20 cellular contexts compared by ENCODE assay signal in genomic region chr6:39047434-39048327, GRCh38. TPM values are rescaled to one million over a fixed set of nuclear protein-coding genes. Genes with fewer than 3 reads are reported as not detected.
A peak's percentile ranks its signal among the peaks of the same experiment; 100 is the strongest.
DNase-seq lines count a peak whose midpoint lies in the region; ATAC-seq and TF ChIP-seq lines count a peak whose summit lies in the region.
"Had no signal": no experiment of that assay in that cellular context is flagged by ENCODE, and none has a peak within 500 bp of the region (broad histone marks: within the 10 kb centered on the region; RNA-seq: fewer than 3 reads in every experiment).

No MANE protein-coding gene starts in this region.

- H3K27ac ChIP-seq in CD4-positive, CD25-positive, alpha-beta regulatory T cell (ENCODE audit: insufficient read depth, low read length, poor library complexity, severe bottlenecking) = no peak overlapping the region
- H3K27ac ChIP-seq in thyroid gland = no peak overlapping the region
- H3K27ac ChIP-seq: tibial artery had no signal

- H3K27me3 ChIP-seq in CD4-positive, CD25-positive, alpha-beta regulatory T cell (ENCODE audit: control insufficient read depth, insufficient read depth, low read length) = peaks cover 6% of the 10 kb centered on the region
- no peaks in the 10 kb centered on the region for H3K27me3 ChIP-seq in thyroid gland

- peaks cover 0 to 22% (median 6%) of the 10 kb centered on the region in 4 donors for H3K4me1 Mint-ChIP-seq in CD4-positive, CD25-positive, alpha-beta regulatory T cell
- peaks cover 5% of the 10 kb centered on the region for H3K4me1 Mint-ChIP-seq in brain
- peaks cover 17 to 32% (median 27%) of the 10 kb centered on the region in 4 donors for H3K4me1 Mint-ChIP-seq in naive thymus-derived CD8-positive, alpha-beta T cell
- H3K4me1 Mint-ChIP-seq in HFFc6 (ENCODE audit: low read depth) = no peaks in the 10 kb centered on the region
- H3K4me1 Mint-ChIP-seq: CD14-positive monocyte had no signal

- no peaks in the 10 kb centered on the region for H3K36me3 ChIP-seq in CD4-positive, CD25-positive, alpha-beta regulatory T cell (ENCODE audit: control insufficient read depth, insufficient read depth, low read length)
- H3K36me3 ChIP-seq in ES-I3 (ENCODE audit: insufficient read depth, low read length) = no peaks in the 10 kb centered on the region
- no peaks in the 10 kb centered on the region for H3K36me3 ChIP-seq in thyroid gland
- H3K36me3 ChIP-seq: tibial artery had no signal

- POLR2A ChIA-PET in naive thymus-derived CD8-positive, alpha-beta T cell (lab: Charles Lee) = no interaction called here

- no peak for TF ChIP-seq CTCF in brain (conservative IDR thresholded peaks at IDR 0.05)
- TF ChIP-seq CTCF in HFFc6 (IDR thresholded peaks at IDR 0.05) = no peak
- no peak for TF ChIP-seq CTCF in thyroid gland (IDR thresholded peaks at IDR 0.05)

- no peaks in the 10 kb centered on the region for H3K9me3 ChIP-seq in CD4-positive, CD25-positive, alpha-beta regulatory T cell (ENCODE audit: control insufficient read depth in 2 of 2, low read length in 2 of 2)
- H3K9me3 ChIP-seq in ES-I3 (ENCODE audit: control insufficient read depth, insufficient read depth, low read length) (no peaks in the 10 kb centered on the region), thyroid gland (no peaks in the 10 kb centered on the region)
- H3K9me3 ChIP-seq: SK-N-SH, tibial artery had no signal

- H3K9ac ChIP-seq in ES-I3 (ENCODE audit: low read depth, low read length) = peak overlapping the region; percentile 63
- H3K9ac ChIP-seq: SK-N-SH had no signal

- WGBS in thyroid gland, 2 donors = 62 to 65% methylated on average over 6 of the region's 6 CpGs

- peaks cover 3% of the 10 kb centered on the region for H3K4me1 ChIP-seq in CD4-positive, CD25-positive, alpha-beta regulatory T cell (ENCODE audit: control insufficient read depth, insufficient read depth, low read length, poor library complexity, severe bottlenecking)
- H3K4me1 ChIP-seq in ES-I3 (ENCODE audit: insufficient read depth, low read length) (no peaks in the 10 kb centered on the region), thyroid gland (peaks cover 0 to 6% of the 10 kb centered on the region in 2 donors)

- ATAC-seq in CD4-positive, CD25-positive, alpha-beta regulatory T cell (ENCODE audit: low read depth in 2 of 2) = no peak
- no peak for ATAC-seq in naive thymus-derived CD8-positive, alpha-beta T cell
- ATAC-seq: PC-3 had no signal

- peak overlapping the region in 3 of 4 donors; percentile 4 to 79 (median 63) for H3K4me3 Mint-ChIP-seq in CD4-positive, CD25-positive, alpha-beta regulatory T cell
- H3K4me3 Mint-ChIP-seq in brain (peak overlapping the region; percentile 40 to 58 (median 56)), HFFc6 (no peak overlapping the region)
- H3K4me3 Mint-ChIP-seq in naive thymus-derived CD8-positive, alpha-beta T cell = peak overlapping the region; percentile 24 to 84 (median 62)

- H3K36me3 Mint-ChIP-seq in CD4-positive, CD25-positive, alpha-beta regulatory T cell = no peaks in the 10 kb centered on the region
- H3K36me3 Mint-ChIP-seq in brain (no peaks in the 10 kb centered on the region), HFFc6 (ENCODE audit: low read depth) (no peaks in the 10 kb centered on the region)
- H3K36me3 Mint-ChIP-seq in naive thymus-derived CD8-positive, alpha-beta T cell = no peaks in the 10 kb centered on the region
- H3K36me3 Mint-ChIP-seq: CD14-positive monocyte had no signal

- TF ChIP-seq POLR2A in thyroid gland (IDR thresholded peaks at IDR 0.05) = no peak

- peaks cover 0 to 2% (median 0%) of the 10 kb centered on the region in 7 donors for H3K9me3 Mint-ChIP-seq in CD4-positive, CD25-positive, alpha-beta regulatory T cell
- H3K9me3 Mint-ChIP-seq in brain = no peaks in the 10 kb centered on the region
- no peaks in the 10 kb centered on the region for H3K9me3 Mint-ChIP-seq in naive thymus-derived CD8-positive, alpha-beta T cell
- no peaks in the 10 kb centered on the region for H3K9me3 Mint-ChIP-seq in HFFc6

- H3K4me3 ChIP-seq in CD4-positive, CD25-positive, alpha-beta regulatory T cell (ENCODE audit: low read depth, low read length) = no peak overlapping the region
- no peak overlapping the region for H3K4me3 ChIP-seq in thyroid gland (replicated peaks in 1 of 3)
- H3K4me3 ChIP-seq: lung had no signal

- peaks cover 49% of the 10 kb centered on the region for H3K27me3 Mint-ChIP-seq in CD4-positive, CD25-positive, alpha-beta regulatory T cell
- H3K27me3 Mint-ChIP-seq in brain (peaks cover 78% of the 10 kb centered on the region), HFFc6 (ENCODE audit: insufficient read depth) (peaks cover 28% of the 10 kb centered on the region)
- H3K27me3 Mint-ChIP-seq in naive thymus-derived CD8-positive, alpha-beta T cell = peaks cover 12 to 46% (median 33%) of the 10 kb centered on the region in 5 donors

- no peak overlapping the region for H3K27ac Mint-ChIP-seq in CD4-positive, CD25-positive, alpha-beta regulatory T cell
- H3K27ac Mint-ChIP-seq in brain = no peak overlapping the region
- H3K27ac Mint-ChIP-seq in naive thymus-derived CD8-positive, alpha-beta T cell = no peak overlapping the region
- H3K27ac Mint-ChIP-seq in HFFc6 = no peak overlapping the region
- H3K27ac Mint-ChIP-seq: CD14-positive monocyte had no signal

- intact Hi-C loops in thyroid gland (cut with DNase I) = no loop called here

- no peak for DNase-seq in CD4-positive, CD25-positive, alpha-beta regulatory T cell
- DNase-seq in naive thymus-derived CD8-positive, alpha-beta T cell = no peak
- DNase-seq in HFFc6 (no peak), thyroid gland (no peak), germinal center (ENCODE audit: low spot score) (no peak), DMS114 treated with DMSO at 0.1 percent for 48 hours (lab: John Stamatoyannopoulos, UW; ENCODE audit: unreplicated experiment) (no peak)
- DNase-seq: activated gamma-delta T cell treated with Interleukin-2 at 50 U/mL for 16 hours; effector CD8-positive, alpha-beta T cell; HCEC 1CT; hypothalamus; IMR-90; NCI-H2081 treated with DMSO at 0.1 percent for 48 hours; NCI-H69; PC-3 had no signal

RNA-seq across cellular contexts. Expression of gene GLP1R, which starts 0.9 kb away (rescaled TPM):
- total RNA-seq in CD4-positive, CD25-positive, alpha-beta regulatory T cell = not detected
- polyA plus RNA-seq in CD4-positive, CD25-positive, alpha-beta regulatory T cell = not detected
- polyA plus RNA-seq in brain (ENCODE audit: insufficient read depth, low read depth, low replicate concordance) = 12.7 TPM
- total RNA-seq in naive thymus-derived CD8-positive, alpha-beta T cell = not detected
- not detected for polyA plus RNA-seq in naive thymus-derived CD8-positive, alpha-beta T cell
- not detected for total RNA-seq in HFFc6 (2021; fragmentation: NEBNext Ultra II Directional; extraction: Animal tissue kit (Norgen Biotek cat#: 25700))
- total RNA-seq in thyroid gland = under 1 TPM; 0.13 to 0.45 (median 0.18) TPM
- total RNA-seq: IMR-90, PC-3 had no signal
- polyA plus RNA-seq: CD14-positive monocyte, IMR-90, SK-N-SH had no signal
